Comparison of ENCODE assay signal across 3 cellular contexts in the genomic region with DNA sequence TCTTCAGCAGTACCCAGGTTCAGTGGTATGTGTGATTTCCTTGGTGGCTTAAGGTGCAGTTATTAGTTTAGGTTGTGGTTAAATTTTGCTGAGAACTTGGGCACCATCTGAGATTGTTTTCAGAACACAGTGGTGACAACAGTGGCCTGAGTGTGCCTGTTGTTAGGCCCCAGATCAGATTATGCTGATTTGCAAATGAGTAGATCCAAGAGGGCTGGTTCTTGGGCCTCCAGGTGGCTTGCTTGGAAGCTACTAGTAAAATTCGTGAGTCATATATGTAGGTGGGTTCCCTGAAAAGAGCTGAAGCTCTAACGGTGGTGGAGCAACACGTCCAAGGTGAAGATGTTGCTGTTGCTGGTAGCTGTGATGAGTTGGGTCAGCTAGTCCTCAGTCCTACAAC.
"Had no signal": no experiment of that assay in that cellular context is flagged by ENCODE, and none has a peak within 500 bp of the region (broad histone marks: within the 10 kb centered on the region; RNA-seq: fewer than 3 reads in every experiment).

No MANE protein-coding gene starts in this region.

- H3K4me3 ChIP-seq: GM12878 had no signal

- ATAC-seq: GM12878 had no signal

- DNase-seq: GDM1, GF-D8 had no signal
